ENCODE assay signal across 7 cellular contexts in genomic region chr3:101635954-101636798, GRCh38. TPM values are rescaled to one million over a fixed set of nuclear protein-coding genes. Genes with fewer than 3 reads are reported as not detected.
A peak's percentile ranks its signal among the peaks of the same experiment; 100 is the strongest.
DNase-seq lines count a peak whose midpoint lies in the region; FAIRE-seq and TF ChIP-seq lines count a peak whose summit lies in the region.

No MANE protein-coding gene starts in this region.

- no peak overlapping the region for H2BK12ac ChIP-seq in H9 (ENCODE audit: insufficient read length, low read depth, low read length)

- H3K9me3 ChIP-seq in H9 (ENCODE audit: control insufficient read depth, low read depth, low read length) (no peaks in the 10 kb centered on the region), MG63 (no peaks in the 10 kb centered on the region)

- H3K4me3 ChIP-seq in MG63 (no peak overlapping the region), brain microvascular endothelial cell (ENCODE audit: low read depth, low read length) (no peak overlapping the region)

- H3K27me3 ChIP-seq in H9 (ENCODE audit: insufficient read depth, low read length) (no peaks in the 10 kb centered on the region), MG63 (no peaks in the 10 kb centered on the region), brain microvascular endothelial cell (replicated peaks) (no peaks in the 10 kb centered on the region)

- no peak overlapping the region for H3K4me2 ChIP-seq in H9 (ENCODE audit: insufficient read depth, insufficient read length, low read length)

- H2BK20ac ChIP-seq in H9 (ENCODE audit: low read depth, low read length, poor library complexity, severe bottlenecking): no peak overlapping the region

- no peak overlapping the region for H3K4ac ChIP-seq in H9 (ENCODE audit: low read depth, low read length)

- H3K4me3 Mint-ChIP-seq in H9: no peak overlapping the region

- H2BK5ac ChIP-seq in H9 (ENCODE audit: insufficient read length, low read length): no peak overlapping the region

- H3K14ac ChIP-seq in H9 (ENCODE audit: insufficient read depth, low read length): no peak overlapping the region

- H4K5ac ChIP-seq in H9 (ENCODE audit: insufficient read length, low read depth, low read length): no peak overlapping the region

- H3K18ac ChIP-seq in H9 (ENCODE audit: insufficient read length, low read depth, low read length): no peak overlapping the region

- no peaks in the 10 kb centered on the region; the same call in 1 of the 2 replicates for H3K4me1 ChIP-seq in H9 (ENCODE audit: insufficient read depth, low read length)

- no peaks in the 10 kb centered on the region for H3K23me2 ChIP-seq in H9 (ENCODE audit: insufficient read length, low read depth, low read length, poor library complexity, severe bottlenecking)

- H3K36me3 Mint-ChIP-seq in H9 (ENCODE audit: insufficient read depth in 1 of 3, low read depth in 3 of 3): no peaks in the 10 kb centered on the region

- H3K9ac ChIP-seq in H9 (ENCODE audit: extremely low read depth, insufficient read length, low read length): no peak overlapping the region

- H3T11ph ChIP-seq in H9 (ENCODE audit: low read length): no peak overlapping the region

- no peaks in the 10 kb centered on the region; the same call in none of the 2 replicates for H3K27me3 Mint-ChIP-seq in H9 (ENCODE audit: low read depth)

- H3K27ac ChIP-seq in H9 (ENCODE audit: insufficient read length, low read depth, low read length) (no peak overlapping the region), brain microvascular endothelial cell (no peak overlapping the region)

- H4K91ac ChIP-seq in H9 (ENCODE audit: insufficient read length, low read depth, low read length): no peak overlapping the region

- no peak overlapping the region for H3K27ac Mint-ChIP-seq in H9

- no peak overlapping the region for H2AK5ac ChIP-seq in H9 (ENCODE audit: insufficient read length, low read length)

- H3K79me1 ChIP-seq in H9 (ENCODE audit: insufficient read depth, low read depth, low read length, poor library complexity, severe bottlenecking): no peaks in the 10 kb centered on the region

- no peak overlapping the region for H2AFZ ChIP-seq in H9 (ENCODE audit: low read length)

- TF ChIP-seq POLR2A in GM12891 (IDR thresholded peaks at IDR 0.05; ENCODE audit: low read depth, low read length): no peak

- WGBS in H9 (ENCODE audit: extremely low coverage, insufficient read length, low lambda C conversion rate): no CpG with 5 or more reads among the region's 18 CpGs

- H3K36me3 ChIP-seq in MG63: no peaks in the 10 kb centered on the region
- no peaks in the 10 kb centered on the region for H3K36me3 ChIP-seq in brain microvascular endothelial cell (replicated peaks)

- H3K79me2 ChIP-seq in H9 (ENCODE audit: insufficient read depth, low read length): no peaks in the 10 kb centered on the region

- H3K23ac ChIP-seq in H9 (ENCODE audit: insufficient read length, low read depth, low read length): no peak overlapping the region

- DNase-seq in GM12891 (ENCODE audit: insufficient read length, low spot score) (peak; percentile 46), H9 (peak; percentile 71), MG63 (peak; percentile 42), UCSD-AML1 (lab: John Stamatoyannopoulos, UW; ENCODE audit: unreplicated experiment) (peak; percentile 68), brain microvascular endothelial cell (peak; percentile 37), left kidney (ENCODE audit: low read depth, low spot score) (peak; percentile 66)
- DNase-seq in stimulated activated CD4-positive, alpha-beta T cell treated with anti-CD3 and anti-CD28 coated beads, TNF-alpha, amount 100 ng/mL, for 48 hours (ENCODE audit: low read depth in 3 of 3): peak; percentile 39 to 77 (median 60)

- TF ChIP-seq CTCF in H9 (conservative IDR thresholded peaks at IDR 0.05) (peak; percentile 87), brain microvascular endothelial cell (IDR thresholded peaks at IDR 0.05; ENCODE audit: low read depth, low read length, missing control alignments) (peak; percentile 74)

- no peak overlapping the region for H4K8ac ChIP-seq in H9 (replicated peaks; ENCODE audit: insufficient read length, low read depth, low read length)

- peaks cover 28 to 43% of the 10 kb centered on the region in 2 experiments for H3K4me1 Mint-ChIP-seq in H9

- H2BK120ac ChIP-seq in H9 (ENCODE audit: low read depth, low read length, poor library complexity, severe bottlenecking): no peak overlapping the region

- H3K56ac ChIP-seq in H9 (ENCODE audit: insufficient read length, low read depth, low read length): no peak overlapping the region

- no peak overlapping the region for H2BK15ac ChIP-seq in H9 (ENCODE audit: low read depth, low read length)

- FAIRE-seq in GM12891 (lab: Jason Lieb, UNC): peak; percentile 90

- in situ Hi-C loops in brain microvascular endothelial cell (cut with HindIII; ENCODE audit: low pct_ligation_motif_present, low sequenced_read_pairs): no loop called here

- H4K20me1 ChIP-seq in H9 (ENCODE audit: control insufficient read depth, insufficient read depth, insufficient read length): no peaks in the 10 kb centered on the region

- no peaks in the 10 kb centered on the region for H3K9me3 Mint-ChIP-seq in H9

TF ChIP-seq in GM12891, 5 proteins besides CTCF, POLR2A, EP300 and RAD21:
- TF ChIP-seq TAF1 (IDR thresholded peaks at IDR 0.05; ENCODE audit: low read depth, low read length): no peak
- TF ChIP-seq POU2F2 (IDR thresholded peaks at IDR 0.05; ENCODE audit: low read depth, low read length): no peak
- no peak for TF ChIP-seq SPI1 (IDR thresholded peaks at IDR 0.05; ENCODE audit: low read depth, low read length)
- no peak for TF ChIP-seq POLR2AphosphoS5 (IDR thresholded peaks at IDR 0.05; ENCODE audit: low read depth, low read length)
- TF ChIP-seq PAX5 (IDR thresholded peaks at IDR 0.05; ENCODE audit: insufficient read depth, low read length, severe bottlenecking): no peak

RNA-seq across cellular contexts. Expression of gene ZBTB11, which starts 40.8 kb away (rescaled TPM):
- polyA plus RNA-seq in GM12891 (2012; ENCODE audit: low read depth, missing spikeins): 6.4 TPM
- 14.8 and 15.8 TPM in 2 replicates for total RNA-seq in H9 (2021)
- 22.0 and 41.2 TPM in 2 replicates for total RNA-seq in MG63 (2014; rRNA removed; shearing (Covaris generic); ENCODE audit: low replicate concordance)

RNA-seq across cellular contexts. Expression of gene RPL24, which starts 50.3 kb away (rescaled TPM):
- 4,162 TPM for polyA plus RNA-seq in GM12891 (2012; ENCODE audit: low read depth, missing spikeins)
- total RNA-seq in H9 (2021): 1,904 and 1,919 TPM in 2 replicates
- total RNA-seq in MG63 (2014; rRNA removed; shearing (Covaris generic); ENCODE audit: low replicate concordance): 2,355 and 3,485 TPM in 2 replicates
